12 cellular contexts compared by ENCODE assay signal in the genomic region with DNA sequence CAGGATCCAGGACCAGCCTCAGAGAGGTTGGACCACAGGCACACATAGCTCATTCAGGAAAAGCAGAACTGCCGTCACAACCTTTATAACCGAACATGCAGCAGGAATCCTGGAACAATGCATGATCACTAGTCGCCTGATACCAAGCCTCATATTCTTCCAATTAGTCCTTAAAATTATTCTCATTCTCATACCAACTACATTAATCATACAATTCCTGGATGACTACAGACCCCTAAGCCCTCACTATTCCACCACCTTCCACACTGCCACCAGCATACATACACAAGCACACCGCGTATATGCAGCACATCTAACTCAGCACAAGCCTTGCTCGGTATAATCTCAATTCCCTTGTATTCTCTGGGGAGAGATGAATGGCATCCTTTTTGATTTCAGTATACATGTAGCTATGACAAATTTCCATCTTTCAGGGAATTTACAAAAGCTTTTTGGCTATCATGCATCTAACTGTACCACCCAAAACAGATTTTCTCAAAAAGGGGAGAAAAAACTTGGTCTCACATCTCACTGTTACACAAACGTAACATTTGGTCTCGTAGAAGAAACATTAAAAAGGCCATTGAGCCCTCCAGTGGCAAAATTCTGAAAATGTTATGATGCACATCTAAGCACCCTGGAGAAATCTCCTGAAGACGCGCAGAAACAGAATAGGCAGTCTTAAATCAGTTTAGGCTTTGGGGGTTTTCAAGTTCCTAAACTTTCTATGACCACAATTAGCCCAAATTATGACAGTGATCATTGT. TPM values are rescaled to one million over a fixed set of nuclear protein-coding genes. Genes with fewer than 3 reads are reported as not detected.
A peak's percentile ranks its signal among the peaks of the same experiment; 100 is the strongest.
DNase-seq lines count a peak whose midpoint lies in the region; ATAC-seq and TF ChIP-seq lines count a peak whose summit lies in the region.
"Had no signal": no experiment of that assay in that cellular context is flagged by ENCODE, and none has a peak within 500 bp of the region (broad histone marks: within the 10 kb centered on the region; RNA-seq: fewer than 3 reads in every experiment).

No MANE protein-coding gene starts in this region.

- no peak overlapping the region for H3K27ac ChIP-seq in endodermal cell (ENCODE audit: low read depth, low read length)

- no peaks in the 10 kb centered on the region for H3K9me3 ChIP-seq in endodermal cell (ENCODE audit: control insufficient read depth, low read length)
- H3K9me3 ChIP-seq in T-helper 17 cell (ENCODE audit: control insufficient read depth, low read length, poor library complexity, severe bottlenecking) = no peaks in the 10 kb centered on the region

- ATAC-seq in sciatic nerve (peak; percentile 67), T-helper 17 cell (no peak)
- ATAC-seq: effector memory CD8-positive, alpha-beta T cell had no signal

- TF ChIP-seq CTCF in endodermal cell (conservative IDR thresholded peaks at IDR 0.05) = peak; percentile 15

- no peak overlapping the region for H3K9ac ChIP-seq in endodermal cell (ENCODE audit: extremely low read depth, low read length, poor library complexity, severe bottlenecking)

- H3K27me3 ChIP-seq in endodermal cell (ENCODE audit: control insufficient read depth, insufficient read depth, low read length, poor library complexity, severe bottlenecking) = no peaks in the 10 kb centered on the region

- 92 to 93% methylated on average over 4 to 10 of the region's 10 CpGs for whole genome bisulfite sequencing in endodermal cell (ENCODE audit: insufficient coverage in 1 of 2, insufficient read length in 1 of 2), 2 experiments

- no peak overlapping the region for H3K27ac Mint-ChIP-seq in endodermal cell
- H3K27ac Mint-ChIP-seq in T-helper 17 cell = no peak overlapping the region
- H3K27ac Mint-ChIP-seq: activated CD4-positive, alpha-beta T cell treated with anti-CD3 and anti-CD28 coated beads, Interleukin-2, amount 10 ng/mL, durations not matched to agents 24 days and 14 days; B cell; effector memory CD8-positive, alpha-beta T cell had no signal

- H3K4me3 ChIP-seq in endodermal cell (ENCODE audit: low read length) = no peak overlapping the region

- H3K27me3 Mint-ChIP-seq in endodermal cell (ENCODE audit: insufficient read depth) = no peaks in the 10 kb centered on the region
- no peaks in the 10 kb centered on the region for H3K27me3 Mint-ChIP-seq in T-helper 17 cell
- H3K27me3 Mint-ChIP-seq: effector memory CD8-positive, alpha-beta T cell had no signal

- H3K4me1 Mint-ChIP-seq in endodermal cell (no peaks in the 10 kb centered on the region), T-helper 17 cell (no peaks in the 10 kb centered on the region)
- H3K4me1 Mint-ChIP-seq: B cell had no signal

- H3K9me3 Mint-ChIP-seq in endodermal cell = no peaks in the 10 kb centered on the region
- H3K9me3 Mint-ChIP-seq: activated CD4-positive, alpha-beta T cell treated with anti-CD3 and anti-CD28 coated beads, Interleukin-2, amount 10 ng/mL, durations not matched to agents 24 days and 14 days had no signal

- DNase-seq in NCI-H146 (lab: John Stamatoyannopoulos, UW) (peak; percentile 14), NCI-H146 treated with DMSO at 0.1 percent for 48 hours (lab: John Stamatoyannopoulos, UW; ENCODE audit: unreplicated experiment) (no peak), NCI-H2227 treated with DMSO at 0.1 percent for 48 hours (lab: John Stamatoyannopoulos, UW) (peak; percentile 18), endodermal cell (no peak), sciatic nerve (ENCODE audit: low spot score) (no peak), NCI-H187 (lab: John Stamatoyannopoulos, UW) (no peak), NCI-H2081 (lab: John Stamatoyannopoulos, UW) (no peak), T-helper 17 cell (no peak)
- DNase-seq: activated CD4-positive, alpha-beta T cell treated with anti-CD3 and anti-CD28 coated beads, Interleukin-2, amount 10 ng/mL, durations not matched to agents 24 days and 14 days; effector memory CD8-positive, alpha-beta T cell; MM.1S had no signal

- no peaks in the 10 kb centered on the region for H3K36me3 Mint-ChIP-seq in endodermal cell (ENCODE audit: low read depth)
- no peaks in the 10 kb centered on the region for H3K36me3 Mint-ChIP-seq in T-helper 17 cell (ENCODE audit: low read depth)

- no peaks in the 10 kb centered on the region for H3K36me3 ChIP-seq in endodermal cell (ENCODE audit: control insufficient read depth, insufficient read depth, low read length)

- H3K4me3 Mint-ChIP-seq in endodermal cell = no peak overlapping the region
- H3K4me3 Mint-ChIP-seq in T-helper 17 cell = no peak overlapping the region
- H3K4me3 Mint-ChIP-seq: activated CD4-positive, alpha-beta T cell treated with anti-CD3 and anti-CD28 coated beads, Interleukin-2, amount 10 ng/mL, durations not matched to agents 24 days and 14 days; B cell; effector memory CD8-positive, alpha-beta T cell had no signal

- intact Hi-C loops in sciatic nerve (cut with DNase I) = no loop called here

- H3K4me1 ChIP-seq in endodermal cell (ENCODE audit: control insufficient read depth, insufficient read depth, low read length) = no peaks in the 10 kb centered on the region

RNA-seq across cellular contexts. Expression of gene MCTP1, which starts 46.2 kb away (rescaled TPM):
- total RNA-seq in endodermal cell = 1 to 10 TPM in 1 of 2 donors, under 1 TPM in 1; 0.71 to 3.7 TPM
- polyA plus RNA-seq in endodermal cell (2013, experiment 1 of 2) = 1.2 TPM
- polyA plus RNA-seq in endodermal cell (2013, experiment 2 of 2) = 1.3 TPM
- 63.1 TPM for total RNA-seq in sciatic nerve
- total RNA-seq in T-helper 17 cell = 10 to 100 TPM in 1 of 2 donors, 1 to 10 TPM in 1; 2.0 to 14.8 TPM
- total RNA-seq: activated CD4-positive, alpha-beta T cell treated with anti-CD3 and anti-CD28 coated beads, Interleukin-2, amount 10 ng/mL, durations not matched to agents 24 days and 14 days had no signal

Comparison
In these comparisons a context has a peak if more than half of its experiments do, and no peak if none do; other contexts are left out.
1. DNase-seq: peak in NCI-H146 (single experiment) and NCI-H2227 treated with DMSO at 0.1 percent for 48 hours (single experiment); none in NCI-H146 treated with DMSO at 0.1 percent for 48 hours (single experiment), endodermal cell (single experiment), sciatic nerve (single experiment), NCI-H187 (0 of 2), NCI-H2081 (0 of 2) and T-helper 17 cell (0 of 3).